ENCODE assay signal across 8 cellular contexts in genomic region chr12:68613209-68613904, GRCh38. TPM values are rescaled to one million over a fixed set of nuclear protein-coding genes. Genes with fewer than 3 reads are reported as not detected.
A peak's percentile ranks its signal among the peaks of the same experiment; 100 is the strongest.
DNase-seq lines count a peak whose midpoint lies in the region; ATAC-seq and TF ChIP-seq lines count a peak whose summit lies in the region.

No MANE protein-coding gene starts in this region.

- peak; percentile 3 for DNase-seq in NCI-H82 (lab: John Stamatoyannopoulos, UW)
- no peak for DNase-seq in NCI-H82 treated with DMSO at 0.1 percent for 48 hours (lab: John Stamatoyannopoulos, UW; ENCODE audit: unreplicated experiment)
- DNase-seq in lung (ENCODE audit: low spot score): no peak
- peak; percentile 19 for DNase-seq in testis
- DNase-seq in medulla oblongata (ENCODE audit: extremely low spot score): no peak
- DNase-seq in NCI-H2196 treated with DMSO at 0.1 percent for 48 hours (lab: John Stamatoyannopoulos, UW; ENCODE audit: unreplicated experiment): no peak

- TF ChIP-seq CTCF in lung (IDR thresholded peaks at IDR 0.05; ENCODE audit: control extremely low read depth, extremely low read depth): no peak
- TF ChIP-seq CTCF in testis (IDR thresholded peaks at IDR 0.05): no peak

- no peaks in the 10 kb centered on the region for H3K27me3 Mint-ChIP-seq in activated naive CD4-positive, alpha-beta T cell treated with anti-CD3 and anti-CD28 coated beads, Interleukin-2, amount 50 U/mL, for 24 hours

- 71 to 79% methylated on average over 18 of the region's 18 CpGs for WGBS in lung, 2 donors
- whole genome bisulfite sequencing in testis, 2 donors: 49 to 68% methylated on average over 18 of the region's 18 CpGs

- peaks cover 20% of the 10 kb centered on the region for H3K36me3 Mint-ChIP-seq in activated naive CD4-positive, alpha-beta T cell treated with anti-CD3 and anti-CD28 coated beads, Interleukin-2, amount 50 U/mL, for 24 hours

- no peaks in the 10 kb centered on the region for H3K36me3 ChIP-seq in lung (ENCODE audit: control insufficient read depth in 2 of 2, insufficient read depth in 2 of 2, low read length in 2 of 2)
- no peaks in the 10 kb centered on the region for H3K36me3 ChIP-seq in testis (ENCODE audit: low read depth, missing control alignments)

- H3K27me3 ChIP-seq in lung (ENCODE audit: control insufficient read depth, insufficient read depth) (no peaks in the 10 kb centered on the region), testis (no peaks in the 10 kb centered on the region)

- peak overlapping the region; percentile 6 for H3K4me3 ChIP-seq in lung
- H3K4me3 ChIP-seq in testis: no peak overlapping the region

- peak overlapping the region; percentile 90 for H3K4me3 Mint-ChIP-seq in activated naive CD4-positive, alpha-beta T cell treated with anti-CD3 and anti-CD28 coated beads, Interleukin-2, amount 50 U/mL, for 24 hours

- intact Hi-C loops in testis (cut with DNase I; ENCODE audit: low total_unique reads): loop anchor here (10.0 kb wide), 1 partner anchor 71 kb away; the partner anchor contains the start of gene NUP107

- H3K9me3 Mint-ChIP-seq in activated naive CD4-positive, alpha-beta T cell treated with anti-CD3 and anti-CD28 coated beads, Interleukin-2, amount 50 U/mL, for 24 hours: no peaks in the 10 kb centered on the region

- peaks cover 51% of the 10 kb centered on the region for H3K4me1 Mint-ChIP-seq in activated naive CD4-positive, alpha-beta T cell treated with anti-CD3 and anti-CD28 coated beads, Interleukin-2, amount 50 U/mL, for 24 hours

- H3K27ac ChIP-seq in lung (ENCODE audit: low read depth in 1 of 2, low read length in 1 of 2) (peak overlapping the region in 1 of 2 donors; percentile 46), testis (peak overlapping the region; percentile 47 to 98)

- TF ChIP-seq POLR2A in testis (IDR thresholded peaks at IDR 0.05): no peak

- peaks cover 14 to 23% of the 10 kb centered on the region in 2 donors for H3K4me1 ChIP-seq in lung (ENCODE audit: control insufficient read depth in 2 of 2, insufficient read depth in 2 of 2, low read length in 2 of 2)
- peaks cover 34% of the 10 kb centered on the region for H3K4me1 ChIP-seq in testis

- ATAC-seq in lung (ENCODE audit: insufficient read depth, low FRiP score): no peak
- no peak for ATAC-seq in HG03460 (IDR thresholded peaks at IDR 0.05; ENCODE audit: unreplicated experiment)

- H3K9me3 ChIP-seq in lung (ENCODE audit: control insufficient read depth in 2 of 2, insufficient read depth in 1 of 2, low read length in 1 of 2) (no peaks in the 10 kb centered on the region), testis (no peaks in the 10 kb centered on the region)

- H3K27ac Mint-ChIP-seq in activated naive CD4-positive, alpha-beta T cell treated with anti-CD3 and anti-CD28 coated beads, Interleukin-2, amount 50 U/mL, for 24 hours: peak overlapping the region; percentile 99

RNA-seq across cellular contexts. Expression of gene RAP1B, which starts 2.7 kb away (rescaled TPM):
- total RNA-seq in lung (100 to 1,000 TPM; 131 to 285 TPM), testis (100 to 1,000 TPM; 190 to 200 TPM)
- polyA plus RNA-seq in lung (100 to 1,000 TPM in 1 of 2 donors, 10 to 100 TPM in 1; 79.1 to 213 TPM), testis (ENCODE audit: insufficient read depth, low read depth, low replicate concordance) (133 TPM)

Comparison
In these comparisons a context has a peak if more than half of its experiments do, and no peak if none do; other contexts are left out.
1. DNase-seq: peak in NCI-H82 (single experiment) and testis (single experiment); none in NCI-H82 treated with DMSO at 0.1 percent for 48 hours (single experiment), lung (single experiment), medulla oblongata (single experiment) and NCI-H2196 treated with DMSO at 0.1 percent for 48 hours (single experiment).